Comparison of ENCODE assay signal across 19 cellular contexts in the genomic region with DNA sequence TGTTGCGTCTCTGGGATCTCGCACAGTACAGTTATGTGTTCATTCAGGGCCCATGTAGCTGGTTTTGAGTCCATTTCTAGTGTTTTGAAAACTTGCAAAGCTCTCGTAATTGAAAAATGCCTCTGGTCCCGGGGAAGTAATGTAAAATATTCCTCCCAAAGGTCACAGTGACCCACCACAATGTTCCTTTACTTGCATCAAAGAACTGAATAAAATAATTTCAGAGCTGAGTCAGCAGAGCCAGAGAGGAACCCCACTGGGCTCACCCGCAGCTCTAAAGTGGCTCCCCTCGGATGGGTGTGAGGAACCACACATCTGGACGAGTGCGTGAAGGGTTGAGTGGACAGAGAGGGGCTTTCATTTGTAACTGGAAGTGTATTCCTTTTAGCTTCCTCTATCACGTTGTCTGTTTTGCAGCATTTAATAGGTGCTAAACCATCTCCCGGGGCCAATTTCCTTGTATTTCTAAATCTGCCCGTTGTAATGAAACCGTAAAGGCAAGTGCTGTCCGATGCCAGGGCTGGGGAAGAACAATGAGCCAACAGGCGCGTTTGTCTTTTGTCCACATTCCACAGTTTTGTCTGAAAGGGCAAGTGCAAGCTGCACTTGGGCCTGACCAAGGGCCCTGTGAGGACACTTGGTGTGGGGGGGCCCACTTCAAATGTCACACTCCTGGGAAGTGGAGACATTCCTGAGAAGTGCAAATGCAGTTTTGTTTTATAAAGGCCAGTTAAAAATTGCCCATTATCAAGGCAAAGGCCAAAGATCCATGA. TPM values are rescaled to one million over a fixed set of nuclear protein-coding genes. Genes with fewer than 3 reads are reported as not detected.
DNase-seq lines count a peak whose midpoint lies in the region; ATAC-seq, FAIRE-seq and TF ChIP-seq lines count a peak whose summit lies in the region.
"Had no signal": no experiment of that assay in that cellular context is flagged by ENCODE, and none has a peak within 500 bp of the region (broad histone marks: within the 10 kb centered on the region; RNA-seq: fewer than 3 reads in every experiment).

No MANE protein-coding gene starts in this region.

- no peaks in the 10 kb centered on the region for H3K9me3 Mint-ChIP-seq in astrocyte (ENCODE audit: unreplicated experiment)
- H3K9me3 Mint-ChIP-seq: T-helper 1 cell treated with Interleukin-12 subunit alpha and Interleukin-12 subunit beta and Interleukin-4 antibody, amounts not matched to agents 30 μg/mL and 1 μg/mL, for 36 hours had no signal

- peak overlapping the region; percentile 56 for H3K9ac ChIP-seq in astrocyte (ENCODE audit: low read length)
- H3K9ac ChIP-seq in skeletal muscle satellite cell (ENCODE audit: low read depth, low read length): peak overlapping the region; percentile 68

- H3K36me3 Mint-ChIP-seq in astrocyte (ENCODE audit: low read depth, unreplicated experiment): peaks cover 34% of the 10 kb centered on the region
- H3K36me3 Mint-ChIP-seq: activated CD4-positive, alpha-beta memory T cell treated with anti-CD3 and anti-CD28 coated beads for 36 hours; activated naive CD8-positive, alpha-beta T cell; naive B cell had no signal

- H3K9me3 ChIP-seq in astrocyte (ENCODE audit: insufficient read depth, low read depth, low read length): no peaks in the 10 kb centered on the region
- H3K9me3 ChIP-seq in left lung: peaks cover 0 to 6% of the 10 kb centered on the region in 2 donors
- H3K9me3 ChIP-seq in skeletal muscle satellite cell (replicated peaks; ENCODE audit: low read length): no peaks in the 10 kb centered on the region
- H3K9me3 ChIP-seq: testis had no signal

- peaks cover 97% of the 10 kb centered on the region for H3K79me2 ChIP-seq in astrocyte (ENCODE audit: insufficient read depth, low read length)

- H3K4me3 ChIP-seq in AG10803 (ENCODE audit: low read length): no peak overlapping the region
- peak overlapping the region; percentile 9 for H3K4me3 ChIP-seq in astrocyte (ENCODE audit: insufficient read depth, low read depth, low read length)
- H3K4me3 ChIP-seq in left lung: no peak overlapping the region
- peak overlapping the region; percentile 53 for H3K4me3 ChIP-seq in skeletal muscle satellite cell (ENCODE audit: low read length)
- H3K4me3 ChIP-seq: testis had no signal

- intact Hi-C loops in left lung (cut with DNase I): no loop called here

- H3K27ac Mint-ChIP-seq in astrocyte (ENCODE audit: unreplicated experiment): peak overlapping the region; percentile 4
- H3K27ac Mint-ChIP-seq: activated CD4-positive, alpha-beta memory T cell treated with anti-CD3 and anti-CD28 coated beads for 36 hours; activated naive CD8-positive, alpha-beta T cell; T-helper 1 cell treated with Interleukin-12 subunit alpha and Interleukin-12 subunit beta and Interleukin-4 antibody, amounts not matched to agents 30 μg/mL and 1 μg/mL, for 36 hours had no signal

- ATAC-seq in left lung (peak; percentile 59), HG02885 (IDR thresholded peaks at IDR 0.05; ENCODE audit: poor library complexity, unreplicated experiment) (no peak), GM18520 (IDR thresholded peaks at IDR 0.05; ENCODE audit: unreplicated experiment) (no peak), HG03139 (IDR thresholded peaks at IDR 0.05; ENCODE audit: unreplicated experiment) (no peak)
- ATAC-seq: activated T-cell treated with anti-CD3 and anti-CD28 coated beads, Interleukin-2, amount 50 U/mL, for 4 hours had no signal

- TF ChIP-seq CTCF in AG10803 (conservative IDR thresholded peaks at IDR 0.05; ENCODE audit: low read length): no peak
- no peak for TF ChIP-seq CTCF in astrocyte (IDR thresholded peaks at IDR 0.05; ENCODE audit: insufficient read depth, low read depth, low read length)
- TF ChIP-seq CTCF in left lung (IDR thresholded peaks at IDR 0.05): no peak

- H3K27me3 ChIP-seq in astrocyte (ENCODE audit: insufficient read depth, low read length) (no peaks in the 10 kb centered on the region), left lung (no peaks in the 10 kb centered on the region), skeletal muscle satellite cell (ENCODE audit: control insufficient read depth, insufficient read depth, low read length) (no peaks in the 10 kb centered on the region)
- H3K27me3 ChIP-seq: testis had no signal

- no peak for FAIRE-seq in astrocyte (lab: Jason Lieb, UNC)
- FAIRE-seq: bronchial epithelial cell had no signal

- H3K4me2 ChIP-seq in astrocyte (ENCODE audit: low read length) (peak overlapping the region; percentile 71), skeletal muscle satellite cell (ENCODE audit: low read length) (peak overlapping the region; percentile 78)

- peak overlapping the region; percentile 43 for H3K4me3 Mint-ChIP-seq in astrocyte (ENCODE audit: unreplicated experiment)
- H3K4me3 Mint-ChIP-seq: activated CD4-positive, alpha-beta memory T cell treated with anti-CD3 and anti-CD28 coated beads for 36 hours; activated naive CD8-positive, alpha-beta T cell; activated T-cell treated with anti-CD3 and anti-CD28 coated beads, Interleukin-2, amount 50 U/mL, for 4 hours; naive B cell; T-helper 1 cell treated with Interleukin-12 subunit alpha and Interleukin-12 subunit beta and Interleukin-4 antibody, amounts not matched to agents 30 μg/mL and 1 μg/mL, for 36 hours had no signal

- H3K27ac ChIP-seq in astrocyte (ENCODE audit: low read depth, low read length) (peak overlapping the region; percentile 80), left lung (no peak overlapping the region)
- H3K27ac ChIP-seq: VCaP had no signal

- peaks cover 97% of the 10 kb centered on the region for H4K20me1 ChIP-seq in astrocyte (ENCODE audit: insufficient read depth, low read length)

- H3K36me3 ChIP-seq in astrocyte (ENCODE audit: insufficient read depth, low read length) (peaks cover 24% of the 10 kb centered on the region), left lung (no peaks in the 10 kb centered on the region), skeletal muscle satellite cell (ENCODE audit: insufficient read depth, low read length) (peaks cover 20% of the 10 kb centered on the region)

- peak; percentile 43 for DNase-seq in AG10803 (ENCODE audit: low read depth)
- peak; percentile 58 for DNase-seq in astrocyte (ENCODE audit: low read depth)
- peak; percentile 20 to 29 for DNase-seq in left lung
- DNase-seq in DMS153 (lab: John Stamatoyannopoulos, UW): no peak
- DNase-seq: activated CD4-positive, alpha-beta memory T cell treated with anti-CD3 and anti-CD28 coated beads for 36 hours; activated T-cell treated with anti-CD3 and anti-CD28 coated beads, Interleukin-2, amount 50 U/mL, for 4 hours; Kasumi-1; naive B cell; NCI-H1105; NCI-H69; testis had no signal

- no peaks in the 10 kb centered on the region for H3K27me3 Mint-ChIP-seq in astrocyte (ENCODE audit: low read depth, unreplicated experiment)

- peaks cover 63% of the 10 kb centered on the region for H3K4me1 ChIP-seq in astrocyte (ENCODE audit: insufficient read depth, low read length)
- peaks cover 11 to 15% of the 10 kb centered on the region in 2 donors for H3K4me1 ChIP-seq in left lung
- H3K4me1 ChIP-seq in skeletal muscle satellite cell (ENCODE audit: control insufficient read depth, insufficient read depth, low read length): peaks cover 82% of the 10 kb centered on the region

- H2AFZ ChIP-seq in astrocyte (ENCODE audit: low read depth, low read length): no peak overlapping the region

- peaks cover 82% of the 10 kb centered on the region for H3K4me1 Mint-ChIP-seq in astrocyte (ENCODE audit: low read depth, unreplicated experiment)
- H3K4me1 Mint-ChIP-seq: naive B cell had no signal

RNA-seq across cellular contexts. Expression of a gene that starts 29.9 kb away (rescaled TPM):
- total RNA-seq in astrocyte (1,055 and 1,568 TPM in 2 replicates), left lung (100 to 1,000 TPM; 205 to 357 TPM)
- 64.6 and 148 TPM in 2 replicates for total RNA-seq in skeletal muscle satellite cell (2012; rRNA removed)

Comparison
In these comparisons a context has a peak if more than half of its experiments do, and no peak if none do; other contexts are left out.
1. H3K4me3 ChIP-seq: peak in astrocyte (single experiment) and skeletal muscle satellite cell (single experiment); none in AG10803 (single experiment) and left lung (0 of 2).